ENCODE assay signal across 10 cellular contexts in the genomic region with DNA sequence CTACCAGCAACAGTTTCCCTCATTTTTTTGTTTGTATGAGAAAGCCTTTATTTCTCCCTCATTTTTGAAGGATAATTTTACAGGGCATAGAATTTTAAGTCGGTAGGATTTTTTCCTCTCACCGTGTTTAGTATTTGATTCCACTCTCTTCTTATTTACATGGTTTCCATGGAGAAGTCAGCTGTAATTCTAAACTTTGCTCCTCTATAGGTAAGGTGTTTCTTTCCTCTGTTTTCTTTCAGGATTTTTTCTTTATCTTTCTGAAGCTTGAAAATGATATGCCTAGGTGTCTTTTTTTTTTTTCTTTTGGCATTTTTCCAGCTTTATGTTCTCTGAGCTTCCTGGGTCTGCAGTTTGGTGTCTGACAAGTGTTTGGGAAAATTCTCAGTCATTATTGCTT.
"Had no signal": no experiment of that assay in that cellular context is flagged by ENCODE, and none has a peak within 500 bp of the region (broad histone marks: within the 10 kb centered on the region; RNA-seq: fewer than 3 reads in every experiment).

No MANE protein-coding gene starts in this region.

- H3K4me3 ChIP-seq: GM23338 had no signal

- ATAC-seq: GM23338 had no signal

- DNase-seq: H9, HCEC 1CT, HFFc6, IMR-90, KBM-7 had no signal

- H2AFZ ChIP-seq: GM23338 had no signal

- FAIRE-seq: H1, H54 had no signal

- H3K27ac Mint-ChIP-seq: GM23338, H9, HFFc6 had no signal

- H3K4me3 Mint-ChIP-seq: GM23338, H9, HFFc6 had no signal

- H3K27ac ChIP-seq: HL-60, KMS-11 had no signal

- H3K4me2 ChIP-seq: GM23338, KMS-11 had no signal

- H3K4me1 Mint-ChIP-seq: GM23338 had no signal

- H3K9ac ChIP-seq: KMS-11 had no signal
